16 cellular contexts compared by ENCODE assay signal in the genomic region with DNA sequence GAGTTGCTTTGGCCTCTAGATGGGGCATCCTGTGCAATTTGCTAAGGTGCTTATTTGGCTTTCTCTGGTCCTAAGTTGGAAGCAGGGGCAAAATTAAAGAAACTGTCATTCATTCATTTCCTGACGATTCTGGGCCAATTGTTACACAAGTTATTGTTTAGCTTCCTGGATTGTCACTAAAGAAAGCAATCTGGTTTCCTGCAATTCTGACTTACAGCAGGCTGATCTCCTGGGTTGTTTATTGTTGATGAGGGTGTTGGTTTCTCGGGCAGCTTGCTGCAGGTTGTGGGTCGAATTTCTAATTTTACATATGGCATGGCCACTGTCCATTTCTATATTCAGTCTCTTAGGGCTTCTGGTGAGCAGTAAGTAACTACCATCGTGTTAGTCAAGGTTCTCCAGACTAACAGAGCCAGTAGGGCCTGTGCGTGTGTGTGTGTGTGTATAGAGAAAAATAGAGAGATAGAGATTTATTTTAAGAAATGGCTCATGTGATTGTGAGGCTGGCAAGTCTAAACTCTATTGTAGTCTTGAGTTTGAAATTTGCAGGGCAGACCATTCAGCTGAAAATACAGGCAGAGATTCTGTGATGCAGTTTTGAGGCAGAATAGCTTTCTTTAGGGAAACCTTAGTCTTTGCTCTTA.
"Had no signal": no experiment of that assay in that cellular context is flagged by ENCODE, and none has a peak within 500 bp of the region (broad histone marks: within the 10 kb centered on the region; RNA-seq: fewer than 3 reads in every experiment).

No MANE protein-coding gene starts in this region.

- ATAC-seq: activated naive CD8-positive, alpha-beta T cell treated with anti-CD3 and anti-CD28 coated beads, Interleukin-2, amount 50 U/mL, for 24 hours; activated T-cell treated with anti-CD3 and anti-CD28 coated beads, Interleukin-2, amount 50 U/mL, for 4 hours; esophagus mucosa; naive thymus-derived CD8-positive, alpha-beta T cell; psoas muscle; stimulated activated naive B cell treated with anti-CD40 and anti-IgM and Interleukin-4, amounts not matched to agents 10 μg/mL and 1 μg/mL and 100 μg/mL, for 72 hours; T-cell had no signal

- DNase-seq: activated CD4-positive, alpha-beta T cell treated with anti-CD3 and anti-CD28 coated beads, Interleukin-2, amount 50 U/mL, for 1 hour; activated CD8-positive, alpha-beta memory T cell treated with anti-CD3 and anti-CD28 coated beads, Interleukin-2, amount 50 U/mL, for 4 hours; activated naive CD4-positive, alpha-beta T cell treated with anti-CD3 and anti-CD28 coated beads, Interleukin-2, amount 10 ng/mL, durations not matched to agents 7 days and 5 days; activated naive CD8-positive, alpha-beta T cell treated with anti-CD3 and anti-CD28 coated beads, Interleukin-2, amount 50 U/mL, for 24 hours; activated T-cell treated with anti-CD3 and anti-CD28 coated beads, Interleukin-2, amount 50 U/mL, for 4 hours; anterior cingulate cortex; central memory CD4-positive, alpha-beta T cell; mammary epithelial cell; naive thymus-derived CD8-positive, alpha-beta T cell; ovary; psoas muscle; right lobe of liver; stimulated activated naive B cell treated with anti-CD40 and anti-IgM and Interleukin-4, amounts not matched to agents 10 μg/mL and 1 μg/mL and 100 μg/mL, for 72 hours; T-cell; T-helper 9 cell had no signal
